In genomic region chr14:71320734-71321555, GRCh38 we compare ENCODE assay signal across 8 cellular contexts. TPM values are rescaled to one million over a fixed set of nuclear protein-coding genes. Genes with fewer than 3 reads are reported as not detected.
DNase-seq lines count a peak whose midpoint lies in the region; ATAC-seq lines count a peak whose summit lies in the region.

No MANE protein-coding gene starts in this region.

- ATAC-seq in HG02623 (IDR thresholded peaks at IDR 0.05; ENCODE audit: unreplicated experiment): peak; percentile 28

- H3K4me1 ChIP-seq in mononuclear cell (ENCODE audit: insufficient read depth, low read length): peaks cover 47% of the 10 kb centered on the region

- H3K27me3 ChIP-seq in mononuclear cell (ENCODE audit: insufficient read depth, low read length): no peaks in the 10 kb centered on the region

- DNase-seq in DMS 273 (lab: John Stamatoyannopoulos, UW; ENCODE audit: unreplicated experiment) (peak; percentile 82), DMS 273 treated with DMSO at 0.1 percent for 48 hours (lab: John Stamatoyannopoulos, UW) (no peak), NCI-H345 (lab: John Stamatoyannopoulos, UW) (peak; percentile 58), activated T-cell treated with anti-CD3 and anti-CD28 coated beads for 24 hours (ENCODE audit: low read depth) (peak; percentile 39), epidermal melanocyte (ENCODE audit: insufficient read length, low spot score) (peak; percentile 22)
- DNase-seq in stimulated activated CD8-positive, alpha-beta memory T cell treated with anti-CD3 and anti-CD28 coated beads, Interleukin-4, amount 100 ng/mL, for 24 hours (ENCODE audit: low read depth): peak; percentile 30

- H3K4me3 ChIP-seq in mononuclear cell (ENCODE audit: low read length): peak overlapping the region; percentile 88

- no peaks in the 10 kb centered on the region for H3K9me3 ChIP-seq in mononuclear cell (ENCODE audit: low read depth, low read length)

RNA-seq across cellular contexts. Expression of gene SIPA1L1, which starts 0.7 kb away (rescaled TPM):
- 56.0 TPM for total RNA-seq in mononuclear cell
